In genomic region chr2:64514018-64514417, GRCh38 we compare ENCODE assay signal across 18 cellular contexts. TPM values are rescaled to one million over a fixed set of nuclear protein-coding genes. Genes with fewer than 3 reads are reported as not detected.
A peak's percentile ranks its signal among the peaks of the same experiment; 100 is the strongest.
DNase-seq lines count a peak whose midpoint lies in the region; ATAC-seq, FAIRE-seq and TF ChIP-seq lines count a peak whose summit lies in the region.
"Had no signal": no experiment of that assay in that cellular context is flagged by ENCODE, and none has a peak within 500 bp of the region (broad histone marks: within the 10 kb centered on the region; RNA-seq: fewer than 3 reads in every experiment).

No MANE protein-coding gene starts in this region.

- H3K4me1 ChIP-seq in right lobe of liver = peaks cover 0 to 13% (median 5%) of the 10 kb centered on the region in 4 donors

- TF ChIP-seq CTCF in C4-2B (conservative IDR thresholded peaks at IDR 0.05) = no peak
- no peak for TF ChIP-seq CTCF in bronchial epithelial cell (IDR thresholded peaks at IDR 0.05; ENCODE audit: insufficient read depth, low read length, severe bottlenecking)
- no peak for TF ChIP-seq CTCF in fibroblast of pulmonary artery (IDR thresholded peaks at IDR 0.05; ENCODE audit: low read length, missing control alignments)
- TF ChIP-seq CTCF in right lobe of liver (IDR thresholded peaks at IDR 0.05) = no peak
- no peak for TF ChIP-seq CTCF in GM10266 (IDR thresholded peaks at IDR 0.05; ENCODE audit: control insufficient read depth, insufficient read depth, low read depth, missing control alignments)

- ATAC-seq in right lobe of liver = peak; percentile 62 to 85 (median 75)

- no peak for TF ChIP-seq POLR2A in right lobe of liver (IDR thresholded peaks at IDR 0.05)

- DNase-seq in bronchial epithelial cell (ENCODE audit: low read depth) (peak; percentile 65), fibroblast of pulmonary artery (ENCODE audit: low read depth) (peak; percentile 37), right lobe of liver (no peak), HK-2 (ENCODE audit: unreplicated experiment) (no peak), cerebellar cortex (ENCODE audit: low spot score) (no peak), activated T-cell treated with anti-CD3 and anti-CD28 coated beads for 4 hours (no peak), GM10266 (ENCODE audit: extremely low spot score) (no peak)
- DNase-seq: Karpas-422, NCI-H1694, NCI-H2081, NCI-H446, NCI-H526, OCI-M1, Right ventricle myocardium superior had no signal

- no peaks in the 10 kb centered on the region for H3K36me3 ChIP-seq in bronchial epithelial cell (ENCODE audit: control insufficient read depth, insufficient read depth, low read length)
- no peaks in the 10 kb centered on the region for H3K36me3 ChIP-seq in right lobe of liver

- H3K9me3 ChIP-seq in right lobe of liver = no peaks in the 10 kb centered on the region

- no peak for FAIRE-seq in bronchial epithelial cell (lab: Jason Lieb, UNC)
- FAIRE-seq: G401.6, GM18507, H1 had no signal

- H3K4me3 ChIP-seq in bronchial epithelial cell (ENCODE audit: low read depth, low read length) (no peak overlapping the region), fibroblast of pulmonary artery (replicated peaks; ENCODE audit: low read depth, low read length) (no peak overlapping the region), right lobe of liver (no peak overlapping the region)

- 0% methylated on average over 1 of the region's 1 CpG for WGBS in right lobe of liver (ENCODE audit: insufficient coverage, low coverage, low lambda C conversion rate, missing lambda C conversion rate)

- H3K27ac ChIP-seq in C4-2B (peak overlapping the region; percentile 21; the same call in 1 of the 2 replicates), right lobe of liver (no peak overlapping the region)

- H3K27me3 ChIP-seq in bronchial epithelial cell (ENCODE audit: control insufficient read depth, insufficient read depth, low read length) (peaks cover 2% of the 10 kb centered on the region), right lobe of liver (no peaks in the 10 kb centered on the region)

- intact Hi-C loops in right lobe of liver (cut with DNase I) = loop anchor here in 1 of 2 donors (10.0 kb wide), 1 partner anchor 361 kb away; no protein-coding TSS in a partner anchor

RNA-seq across cellular contexts. Expression of gene AFTPH, which starts 10.1 kb away (rescaled TPM):
- 56.3 and 58.9 TPM in 2 replicates for total RNA-seq in bronchial epithelial cell
- total RNA-seq in right lobe of liver = 10 to 100 TPM; 14.9 to 24.4 (median 19.8) TPM

Comparison
In these comparisons a context has a peak if more than half of its experiments do, and no peak if none do; other contexts are left out.
1. DNase-seq: peak in bronchial epithelial cell (single experiment) and fibroblast of pulmonary artery (single experiment); none in right lobe of liver (0 of 3), HK-2 (single experiment), cerebellar cortex (single experiment), activated T-cell treated with anti-CD3 and anti-CD28 coated beads for 4 hours (single experiment) and GM10266 (single experiment).